Comparison of ENCODE assay signal across 12 cellular contexts in genomic region chr3:57960174-57960505, GRCh38. TPM values are rescaled to one million over a fixed set of nuclear protein-coding genes. Genes with fewer than 3 reads are reported as not detected.
DNase-seq lines count a peak whose midpoint lies in the region; ATAC-seq and TF ChIP-seq lines count a peak whose summit lies in the region.
"Had no signal": no experiment of that assay in that cellular context is flagged by ENCODE, and none has a peak within 500 bp of the region (broad histone marks: within the 10 kb centered on the region; RNA-seq: fewer than 3 reads in every experiment).

No MANE protein-coding gene starts in this region.

- peak overlapping the region; percentile 60; the same call in 1 of the 2 replicates for H3K4me2 ChIP-seq in PC-9
- no peak overlapping the region for H3K4me2 ChIP-seq in fibroblast of lung (ENCODE audit: extremely low read depth, insufficient read depth, low read length)

- H3K27me3 ChIP-seq in PC-9 (ENCODE audit: insufficient read depth, low read depth) (no peaks in the 10 kb centered on the region), fibroblast of lung (ENCODE audit: control insufficient read depth, insufficient read depth, low read length) (no peaks in the 10 kb centered on the region), prostate gland (replicated peaks; ENCODE audit: insufficient read depth) (no peaks in the 10 kb centered on the region), body of pancreas (no peaks in the 10 kb centered on the region)

- peak overlapping the region; percentile 64 for H3K27ac ChIP-seq in PC-9
- no peak overlapping the region for H3K27ac ChIP-seq in fibroblast of lung (ENCODE audit: insufficient read depth, low read length)
- H3K27ac ChIP-seq in prostate gland, result peak overlapping the region; percentile 42 to 55
- no peak overlapping the region for H3K27ac ChIP-seq in body of pancreas

- CTCF ChIA-PET in PC-9 (lab: Charles Lee), result interaction anchor here (1.4 kb wide), 1 partner anchor 48 kb away, joined by 4 read pairs; the partner anchor contains the start of gene FLNB

- TF ChIP-seq POLR2A in prostate gland (IDR thresholded peaks at IDR 0.05), result no peak
- no peak for TF ChIP-seq POLR2A in body of pancreas (IDR thresholded peaks at IDR 0.05)

- H3K27me3 Mint-ChIP-seq in CD14-positive monocyte (ENCODE audit: low read depth in 3 of 3), result peaks cover 0 to 6% (median 6%) of the 10 kb centered on the region in 3 donors

- H3K79me2 ChIP-seq in PC-9 (ENCODE audit: low read depth), result no peaks in the 10 kb centered on the region
- H3K79me2 ChIP-seq in fibroblast of lung (ENCODE audit: control insufficient read depth, insufficient read depth, low read length), result no peaks in the 10 kb centered on the region

- peak overlapping the region; percentile 18 to 95 (median 85) for H3K27ac Mint-ChIP-seq in CD14-positive monocyte

- peaks cover 40% of the 10 kb centered on the region for H3F3A ChIP-seq in PC-9 (ENCODE audit: insufficient read depth, low read depth)

- H3K4me3 ChIP-seq in PC-9 (no peak overlapping the region), fibroblast of lung (replicated peaks in 1 of 4; ENCODE audit: control extremely low read depth in 1 of 4, insufficient read depth in 1 of 4, low read depth in 3 of 4, low read length in 4 of 4) (no peak overlapping the region), prostate gland (no peak overlapping the region), body of pancreas (no peak overlapping the region), foreskin fibroblast (ENCODE audit: low read depth in 1 of 2, low read length in 2 of 2) (no peak overlapping the region)
- H3K4me3 ChIP-seq: HAP-1 had no signal

- no peak for TF ChIP-seq CTCF in CD14-positive monocyte (IDR thresholded peaks at IDR 0.05)
- no peak for TF ChIP-seq CTCF in PC-9 (conservative IDR thresholded peaks at IDR 0.05)
- no peak for TF ChIP-seq CTCF in fibroblast of lung (conservative IDR thresholded peaks at IDR 0.05 in 1 of 2, IDR thresholded peaks at IDR 0.05 in 1 of 2; ENCODE audit: low read depth in 1 of 2, low read length in 2 of 2)
- TF ChIP-seq CTCF in prostate gland (IDR thresholded peaks at IDR 0.05), result no peak
- no peak for TF ChIP-seq CTCF in body of pancreas (IDR thresholded peaks at IDR 0.05)
- TF ChIP-seq CTCF in foreskin fibroblast (IDR thresholded peaks at IDR 0.05; ENCODE audit: low read depth, low read length), result no peak

- no peak overlapping the region for H3K9ac ChIP-seq in fibroblast of lung (ENCODE audit: insufficient read depth, low read length)

- H3K9me3 ChIP-seq in PC-9 (ENCODE audit: insufficient read depth, low read depth), result no peaks in the 10 kb centered on the region
- H3K9me3 ChIP-seq in fibroblast of lung (ENCODE audit: control insufficient read depth, insufficient read depth, low read depth, low read length), result no peaks in the 10 kb centered on the region
- no peaks in the 10 kb centered on the region for H3K9me3 ChIP-seq in prostate gland
- H3K9me3 ChIP-seq in body of pancreas, result no peaks in the 10 kb centered on the region
- H3K9me3 ChIP-seq: HAP-1 had no signal

- H3K36me3 ChIP-seq in PC-9 (ENCODE audit: low read depth), result no peaks in the 10 kb centered on the region
- no peaks in the 10 kb centered on the region for H3K36me3 ChIP-seq in fibroblast of lung (ENCODE audit: control insufficient read depth, insufficient read depth, low read length)
- H3K36me3 ChIP-seq in prostate gland, result no peaks in the 10 kb centered on the region
- H3K36me3 ChIP-seq in body of pancreas (replicated peaks in 1 of 2; ENCODE audit: insufficient read depth in 1 of 2, low read depth in 2 of 2), result no peaks in the 10 kb centered on the region
- H3K36me3 ChIP-seq: HAP-1 had no signal

- H2AFZ ChIP-seq in PC-9, result no peak overlapping the region
- H2AFZ ChIP-seq in fibroblast of lung (ENCODE audit: low read length), result peak overlapping the region; percentile 7

- peaks cover 40% of the 10 kb centered on the region for H3K4me1 Mint-ChIP-seq in CD14-positive monocyte

- WGBS in prostate gland, result 64% methylated on average over 4 of the region's 4 CpGs
- 74 to 77% methylated on average over 2 to 4 of the region's 4 CpGs for WGBS in body of pancreas, 2 donors

- TSS peak; percentile 92 for BruUV-seq in PC-9 (replicated peaks; lab: Mats Ljungman, UMichigan)

- H3K36me3 Mint-ChIP-seq in CD14-positive monocyte, result peaks cover 0 to 3% of the 10 kb centered on the region in 2 donors

- no peaks in the 10 kb centered on the region for H4K20me1 ChIP-seq in PC-9 (ENCODE audit: insufficient read depth)
- no peaks in the 10 kb centered on the region for H4K20me1 ChIP-seq in fibroblast of lung (ENCODE audit: control insufficient read depth, extremely low read depth, insufficient read depth, low read length)

- no peak for DNase-seq in CD14-positive monocyte (ENCODE audit: low spot score)
- no peak for DNase-seq in PC-9
- DNase-seq in fibroblast of lung (ENCODE audit: low read depth in 2 of 2), result no peak
- no peak for DNase-seq in prostate gland (ENCODE audit: low spot score)
- DNase-seq in body of pancreas, result no peak
- no peak for DNase-seq in CD1c-positive myeloid dendritic cell (ENCODE audit: extremely low spot score)
- no peak for DNase-seq in foreskin fibroblast
- DNase-seq: DMS79; NK-92 treated with Interleukin-12 subunit alpha and Interleukin-12 subunit beta, amount 100 ng/mL, for 24 hours; SW 1271 had no signal

- no peak for ATAC-seq in HG03095 (IDR thresholded peaks at IDR 0.05; ENCODE audit: unreplicated experiment)
- no peak for ATAC-seq in body of pancreas

- H3K4me3 Mint-ChIP-seq in CD14-positive monocyte, result peak overlapping the region in 1 of 2 donors; percentile 81

- intact Hi-C loops in CD14-positive monocyte (cut with micrococcal nuclease) (loop anchor here in 1 of 2 donors (5.0 kb wide), 1 partner anchor 47 kb away; the partner anchor contains the start of gene FLNB), PC-9 (cut with micrococcal nuclease; ENCODE audit: unreplicated experiment) (loop anchor here (5.0 kb wide), 1 partner anchor 212 kb away; no protein-coding TSS in a partner anchor), prostate gland (cut with DNase I) (loop anchor here (5.0 kb wide), 1 partner anchor 37 kb away; no protein-coding TSS in a partner anchor), body of pancreas (cut with DNase I) (no loop called here)

- H3K9me3 Mint-ChIP-seq in CD14-positive monocyte, result peaks cover 0 to 5% (median 0%) of the 10 kb centered on the region in 7 donors

- H3K4me1 ChIP-seq in PC-9 (replicated peaks; ENCODE audit: insufficient read depth) (peaks cover 51% of the 10 kb centered on the region), fibroblast of lung (ENCODE audit: control insufficient read depth, extremely low read depth, insufficient read depth, low read length) (peaks cover 10% of the 10 kb centered on the region), prostate gland (replicated peaks) (no peaks in the 10 kb centered on the region), body of pancreas (no peaks in the 10 kb centered on the region)
- H3K4me1 ChIP-seq: HAP-1 had no signal

- POLR2A ChIA-PET in PC-9 (lab: Charles Lee; ENCODE audit: unreplicated experiment), result interaction anchor here (0.6 kb wide), 1 partner anchor 80 kb away, joined by 3 read pairs; no protein-coding TSS in a partner anchor

- no peaks in the 10 kb centered on the region for H3K9me2 ChIP-seq in PC-9 (ENCODE audit: insufficient read depth)

RNA-seq across cellular contexts. Expression of gene FLNB, which starts 48.1 kb away (rescaled TPM):
- polyA plus RNA-seq in CD14-positive monocyte (1 to 10 TPM in 1 of 2 donors, under 1 TPM in 1; 0.47 to 2.1 TPM), fibroblast of lung (47.9 and 105 TPM in 2 replicates)
- total RNA-seq in PC-9 (2021) (349 and 361 TPM in 2 replicates), fibroblast of lung (51.6 and 81.7 TPM in 2 replicates), prostate gland (100 to 1,000 TPM; 331 to 408 TPM), body of pancreas (100 to 1,000 TPM; 104 to 121 TPM)
- 58.4 and 119 TPM in 2 replicates for polyA plus RNA-seq in fibroblast of lung (2012)
- 157 and 358 TPM in 2 replicates for polyA minus RNA-seq in fibroblast of lung (ENCODE audit: low replicate concordance)

Comparison
In these comparisons a context has a peak if more than half of its experiments do, and no peak if none do; other contexts are left out.
1. H3K27ac ChIP-seq: peak in PC-9 (single experiment) and prostate gland (2 of 2); none in fibroblast of lung (single experiment) and body of pancreas (0 of 4).